Comparison of ENCODE assay signal across 28 cellular contexts in the genomic region with DNA sequence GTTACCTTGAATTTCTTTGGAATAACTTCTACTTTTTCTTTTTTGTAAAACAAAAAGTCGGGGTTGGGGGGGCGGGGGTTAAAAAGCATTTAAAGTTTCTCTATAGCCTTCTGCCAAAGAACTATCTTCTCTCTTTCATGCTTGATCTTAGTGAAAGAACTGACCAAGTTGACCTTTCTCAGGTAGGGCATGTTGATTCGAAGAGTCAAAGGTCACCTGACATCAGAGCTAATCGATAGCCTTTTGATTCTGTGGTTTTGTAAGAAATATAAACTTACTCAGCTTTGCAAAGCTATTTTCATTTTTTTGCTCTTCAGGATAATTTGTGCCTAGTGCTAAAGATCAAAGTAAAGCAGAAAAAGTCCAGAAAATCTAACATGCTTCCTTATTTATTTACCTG.
"Had no signal": no experiment of that assay in that cellular context is flagged by ENCODE, and none has a peak within 500 bp of the region (broad histone marks: within the 10 kb centered on the region; RNA-seq: fewer than 3 reads in every experiment).

No MANE protein-coding gene starts in this region.

- H3K27ac Mint-ChIP-seq: stimulated activated effector memory CD8-positive, alpha-beta T cell treated with anti-CD3 and anti-CD28 coated beads, Interleukin-12 subunit alpha, Interleukin-12 subunit beta, amount 100 ng/mL, for 72 hours; stimulated activated memory B cell treated with anti-CD40 and anti-IgM and Interleukin-4, amounts not matched to agents 10 μg/mL and 1 μg/mL and 100 μg/mL, for 72 hours; stimulated activated naive B cell treated with anti-CD40 and anti-IgM and Interleukin-4, amounts not matched to agents 10 μg/mL and 1 μg/mL and 100 μg/mL, for 72 hours; stimulated activated naive CD8-positive, alpha-beta T cell treated with anti-CD3 and anti-CD28 coated beads, Interleukin-15, amount 100 ng/mL, for 72 hours; stimulated activated naive CD8-positive, alpha-beta T cell treated with anti-CD3 and anti-CD28 coated beads, Interleukin-15, Interleukin-2, amounts not matched to agents 100 ng/mL and 50 ng/mL, for 24 hours; type B pancreatic cell had no signal

- H3K27me3 ChIP-seq: stomach, suprapubic skin, testis, thyroid gland, tibial artery, tibial nerve, transverse colon, upper lobe of left lung, upper lobe of right lung, uterus, vagina had no signal

- ATAC-seq: stimulated activated effector memory CD8-positive, alpha-beta T cell treated with anti-CD3 and anti-CD28 coated beads, Interleukin-12 subunit alpha, Interleukin-12 subunit beta, amount 100 ng/mL, for 72 hours; stimulated activated memory B cell treated with anti-CD40 and anti-IgM and Interleukin-4, amounts not matched to agents 10 μg/mL and 1 μg/mL and 100 μg/mL, for 72 hours; stimulated activated naive B cell treated with anti-CD40 and anti-IgM and Interleukin-4, amounts not matched to agents 10 μg/mL and 1 μg/mL and 100 μg/mL, for 72 hours; stimulated activated naive CD8-positive, alpha-beta T cell treated with anti-CD3 and anti-CD28 coated beads, Interleukin-15, amount 100 ng/mL, for 72 hours; stimulated activated naive CD8-positive, alpha-beta T cell treated with anti-CD3 and anti-CD28 coated beads, Interleukin-15, Interleukin-2, amounts not matched to agents 100 U/mL and 50 U/mL, for 24 hours; upper lobe of right lung had no signal

- H3K4me3 ChIP-seq: stomach, suprapubic skin, testis, thoracic aorta, thyroid gland, tibial artery, tibial nerve, transverse colon, upper lobe of left lung, upper lobe of right lung, uterus, vagina had no signal

- H3K36me3 ChIP-seq: stomach, suprapubic skin, thoracic aorta, thyroid gland, tibial artery, tibial nerve, transverse colon, upper lobe of left lung, upper lobe of right lung, uterus, vagina had no signal

- H3K9me3 ChIP-seq: stomach, suprapubic skin, testis, thoracic aorta, thyroid gland, tibial artery, tibial nerve, transverse colon, upper lobe of left lung, upper lobe of right lung, uterus, vagina had no signal

- H3K27me3 Mint-ChIP-seq: stimulated activated memory B cell treated with anti-CD40 and anti-IgM and Interleukin-4, amounts not matched to agents 10 μg/mL and 1 μg/mL and 100 μg/mL, for 72 hours; stimulated activated naive B cell treated with anti-CD40 and anti-IgM and Interleukin-4, amounts not matched to agents 10 μg/mL and 1 μg/mL and 100 μg/mL, for 72 hours; stimulated activated naive CD8-positive, alpha-beta T cell treated with anti-CD3 and anti-CD28 coated beads, Interleukin-15, Interleukin-2, amounts not matched to agents 100 ng/mL and 50 ng/mL, for 24 hours; type B pancreatic cell had no signal

- H3K36me3 Mint-ChIP-seq: stimulated activated effector memory CD8-positive, alpha-beta T cell treated with anti-CD3 and anti-CD28 coated beads, Interleukin-12 subunit alpha, Interleukin-12 subunit beta, amount 100 ng/mL, for 72 hours; stimulated activated memory B cell treated with anti-CD40 and anti-IgM and Interleukin-4, amounts not matched to agents 10 μg/mL and 1 μg/mL and 100 μg/mL, for 72 hours; stimulated activated naive B cell treated with anti-CD40 and anti-IgM and Interleukin-4, amounts not matched to agents 10 μg/mL and 1 μg/mL and 100 μg/mL, for 72 hours; type B pancreatic cell had no signal

- H3K9me3 Mint-ChIP-seq: type B pancreatic cell had no signal

- H3K27ac ChIP-seq: stomach, suprapubic skin, testis, thoracic aorta, thyroid gland, tibial artery, tibial nerve, transverse colon, upper lobe of left lung, upper lobe of right lung, uterus, vagina had no signal

- H3K4me1 Mint-ChIP-seq: stimulated activated effector memory CD8-positive, alpha-beta T cell treated with anti-CD3 and anti-CD28 coated beads, Interleukin-12 subunit alpha, Interleukin-12 subunit beta, amount 100 ng/mL, for 72 hours; stimulated activated memory B cell treated with anti-CD40 and anti-IgM and Interleukin-4, amounts not matched to agents 10 μg/mL and 1 μg/mL and 100 μg/mL, for 72 hours; stimulated activated naive B cell treated with anti-CD40 and anti-IgM and Interleukin-4, amounts not matched to agents 10 μg/mL and 1 μg/mL and 100 μg/mL, for 72 hours; stimulated activated naive CD8-positive, alpha-beta T cell treated with anti-CD3 and anti-CD28 coated beads, Interleukin-15, amount 100 ng/mL, for 72 hours had no signal

- H3K4me1 ChIP-seq: stomach, suprapubic skin, testis, thyroid gland, tibial artery, tibial nerve, transverse colon, upper lobe of left lung, upper lobe of right lung, uterus, vagina had no signal

- FAIRE-seq: urothelium cell line had no signal

- H3K4me3 Mint-ChIP-seq: stimulated activated effector memory CD8-positive, alpha-beta T cell treated with anti-CD3 and anti-CD28 coated beads, Interleukin-12 subunit alpha, Interleukin-12 subunit beta, amount 100 ng/mL, for 72 hours; stimulated activated memory B cell treated with anti-CD40 and anti-IgM and Interleukin-4, amounts not matched to agents 10 μg/mL and 1 μg/mL and 100 μg/mL, for 72 hours; stimulated activated naive B cell treated with anti-CD40 and anti-IgM and Interleukin-4, amounts not matched to agents 10 μg/mL and 1 μg/mL and 100 μg/mL, for 72 hours; stimulated activated naive CD8-positive, alpha-beta T cell treated with anti-CD3 and anti-CD28 coated beads, Interleukin-15, amount 100 ng/mL, for 72 hours; stimulated activated naive CD8-positive, alpha-beta T cell treated with anti-CD3 and anti-CD28 coated beads, Interleukin-15, Interleukin-2, amounts not matched to agents 100 ng/mL and 50 ng/mL, for 24 hours; type B pancreatic cell had no signal

- DNase-seq: stimulated activated CD4-positive, alpha-beta T cell treated with anti-CD3 and anti-CD28 coated beads, Interleukin-2, amount 100 ng/mL, for 48 hours; stimulated activated CD4-positive, alpha-beta T cell treated with anti-CD3 and anti-CD28 coated beads, Interleukin-4, amount 100 ng/mL, for 1 hour; stimulated activated CD4-positive, alpha-beta T cell treated with anti-CD3 and anti-CD28 coated beads, Interleukin-4, amount 100 ng/mL, for 24 hours; stimulated activated CD4-positive, alpha-beta T cell treated with anti-CD3 and anti-CD28 coated beads, Interleukin-4, amount 100 ng/mL, for 4 hours; stimulated activated CD8-positive, alpha-beta memory T cell treated with anti-CD3 and anti-CD28 coated beads, Interleukin-4, amount 100 ng/mL, for 48 hours; stimulated activated naive B cell treated with anti-CD40 and anti-IgM and Interleukin-4, amounts not matched to agents 10 μg/mL and 1 μg/mL and 100 μg/mL, for 72 hours; stimulated activated naive CD4-positive, alpha-beta T cell; stimulated activated naive CD4-positive, alpha-beta T cell treated with Interleukin-2 at 50 U/mL for 16 hours; stimulated activated naive CD8-positive, alpha-beta T cell treated with anti-CD3 and anti-CD28 coated beads, Interleukin-15, amount 100 ng/mL, for 72 hours; stimulated activated naive CD8-positive, alpha-beta T cell treated with anti-CD3 and anti-CD28 coated beads, Interleukin-15, Interleukin-2, amounts not matched to agents 100 U/mL and 50 U/mL, for 24 hours; stomach; substantia nigra; testis; thyroid gland; tibial artery; transverse colon; upper lobe of left lung; upper lobe of right lung; uterus had no signal
